Comparison of ENCODE assay signal across 18 cellular contexts in the genomic region with DNA sequence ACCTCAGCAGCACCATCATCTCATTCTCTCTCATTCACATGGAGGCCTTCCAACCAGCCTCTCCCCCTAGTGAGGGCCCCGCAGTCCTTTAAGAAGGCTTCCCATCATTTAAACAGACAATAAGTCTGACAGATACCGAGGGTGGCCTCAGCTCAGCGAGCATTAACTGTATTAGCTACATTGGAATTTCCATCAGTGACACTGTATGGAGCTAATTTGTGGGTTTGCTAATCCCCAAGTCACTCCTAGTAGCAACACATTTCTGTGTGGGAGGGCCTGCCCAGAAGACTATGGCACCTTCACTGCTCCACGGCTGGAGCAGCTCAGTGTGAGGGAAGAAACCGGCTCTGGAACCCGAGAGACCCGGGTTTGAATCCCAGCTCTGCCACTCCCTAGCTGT.
"Had no signal": no experiment of that assay in that cellular context is flagged by ENCODE, and none has a peak within 500 bp of the region (broad histone marks: within the 10 kb centered on the region; RNA-seq: fewer than 3 reads in every experiment).

No MANE protein-coding gene starts in this region.

- H3K4me3 ChIP-seq: coronary artery, gastroesophageal sphincter, sigmoid colon, smooth muscle cell, thyroid gland had no signal

- H3K9me3 ChIP-seq: gastroesophageal sphincter, sigmoid colon, thyroid gland had no signal

- H3K27ac ChIP-seq: coronary artery, gastroesophageal sphincter, sigmoid colon, thyroid gland had no signal

- H3K9me3 Mint-ChIP-seq: activated B cell treated with CpG ODN at 0.5 μM for 24 hours; activated T-cell treated with anti-CD3 and anti-CD28 coated beads, Interleukin-2, amount 50 U/mL, for 4 hours; activated T-helper 2 cell treated with anti-CD3 and anti-CD28 coated beads, Interferon-gamma antibody, Interleukin-2, Interleukin-4, amounts not matched to agents 10 μg/mL and 5 μg/mL and 100 μg/mL, durations not matched to agents 14 hours and 24 hours and 36 hours had no signal

- H3K27ac Mint-ChIP-seq: activated B cell treated with CpG ODN at 0.5 μM for 24 hours; activated CD4-positive, alpha-beta T cell treated with anti-CD3 and anti-CD28 coated beads for 36 hours; activated T-helper 2 cell treated with anti-CD3 and anti-CD28 coated beads, Interferon-gamma antibody, Interleukin-2, Interleukin-4, amounts not matched to agents 10 μg/mL and 5 μg/mL and 100 μg/mL, durations not matched to agents 14 hours and 24 hours and 36 hours had no signal

- H3K4me2 ChIP-seq: smooth muscle cell had no signal

- H3K4me3 Mint-ChIP-seq: activated B cell treated with CpG ODN at 0.5 μM for 24 hours; activated CD4-positive, alpha-beta T cell treated with anti-CD3 and anti-CD28 coated beads for 36 hours; activated T-cell treated with anti-CD3 and anti-CD28 coated beads, Interleukin-2, amount 50 U/mL, for 4 hours had no signal

- ATAC-seq: activated CD4-positive, alpha-beta T cell treated with anti-CD3 and anti-CD28 coated beads for 36 hours; activated T-cell treated with anti-CD3 and anti-CD28 coated beads, Interleukin-2, amount 50 U/mL, for 4 hours; gastroesophageal sphincter; left cardiac atrium; stimulated activated naive CD8-positive, alpha-beta T cell treated with anti-CD3 and anti-CD28 coated beads, Interleukin-15, Interleukin-2, amounts not matched to agents 100 U/mL and 50 U/mL, for 24 hours had no signal

- H3K27me3 ChIP-seq: gastroesophageal sphincter, sigmoid colon, thyroid gland had no signal

- H3K36me3 ChIP-seq: gastroesophageal sphincter, sigmoid colon, thyroid gland had no signal

- DNase-seq: activated B cell treated with CpG ODN at 0.5 μM for 24 hours; activated CD4-positive, alpha-beta T cell treated with anti-CD3 and anti-CD28 coated beads for 36 hours; activated CD4-positive, alpha-beta T cell treated with anti-CD3 and anti-CD28 coated beads, Interleukin-2, amount 50 U/mL, for 4 hours; activated CD8-positive, alpha-beta memory T cell treated with anti-CD3 and anti-CD28 coated beads for 24 hours; activated CD8-positive, alpha-beta memory T cell treated with anti-CD3 and anti-CD28 coated beads, Interleukin-2, amount 50 U/mL, for 4 hours; activated naive CD4-positive, alpha-beta T cell treated with Interleukin-2 at 50 U/mL for 16 hours; activated T-cell treated with anti-CD3 and anti-CD28 coated beads, Interleukin-2, amount 50 U/mL, for 4 hours; cerebellar nuclear complex; left cardiac atrium; sigmoid colon; stimulated activated CD4-positive, alpha-beta T cell treated with anti-CD3 and anti-CD28 coated beads, Interleukin-15, amount 100 ng/mL, for 24 hours; stimulated activated naive CD8-positive, alpha-beta T cell treated with anti-CD3 and anti-CD28 coated beads, Interleukin-15, Interleukin-2, amounts not matched to agents 100 U/mL and 50 U/mL, for 24 hours; T1000 had no signal

- H3K4me1 ChIP-seq: gastroesophageal sphincter, sigmoid colon had no signal

- H3K27me3 Mint-ChIP-seq: activated B cell treated with CpG ODN at 0.5 μM for 24 hours; activated CD4-positive, alpha-beta T cell treated with anti-CD3 and anti-CD28 coated beads for 36 hours had no signal
